In the genomic region with DNA sequence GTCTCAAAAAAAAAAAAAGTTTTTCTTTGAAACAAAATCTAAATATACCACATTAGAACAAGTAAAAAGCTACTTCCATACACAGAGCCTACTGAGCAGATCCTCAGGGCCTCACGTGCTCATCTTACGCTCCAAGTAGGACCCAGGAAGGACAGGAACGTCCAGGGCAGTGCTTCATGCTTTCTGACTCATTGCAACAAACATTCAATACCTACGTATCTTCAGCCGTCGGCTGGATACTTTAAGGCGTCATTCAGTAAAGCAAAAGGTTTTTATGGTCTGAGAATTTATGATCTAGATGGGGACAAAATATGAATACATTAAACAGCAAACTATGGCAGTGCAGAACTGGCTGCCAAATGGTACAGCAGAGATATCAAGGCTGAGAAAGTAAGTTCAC, we compare ENCODE assay signal across 15 cellular contexts. TPM values are rescaled to one million over a fixed set of nuclear protein-coding genes. Genes with fewer than 3 reads are reported as not detected.
DNase-seq lines count a peak whose midpoint lies in the region; TF ChIP-seq lines count a peak whose summit lies in the region.
"Had no signal": no experiment of that assay in that cellular context is flagged by ENCODE, and none has a peak within 500 bp of the region (broad histone marks: within the 10 kb centered on the region; RNA-seq: fewer than 3 reads in every experiment).

No MANE protein-coding gene starts in this region.

- peaks cover 22 to 99% (median 93%) of the 10 kb centered on the region in 4 donors for H3K36me3 ChIP-seq in stomach

- no peaks in the 10 kb centered on the region for H3K27me3 ChIP-seq in stomach

- peak; percentile 33 for DNase-seq in activated CD8-positive, alpha-beta memory T cell treated with anti-CD3 and anti-CD28 coated beads, Interleukin-2, amount 50 U/mL, for 48 hours
- no peak for DNase-seq in activated CD8-positive, alpha-beta memory T cell treated with anti-CD3 and anti-CD28 coated beads, Interleukin-2, amount 50 U/mL, for 4 hours
- DNase-seq in dedifferentiated amniotic fluid mesenchymal stem cell (ENCODE audit: extremely low spot score) = peak; percentile 31
- DNase-seq in mucosa of gallbladder (ENCODE audit: low spot score) = peak; percentile 50
- DNase-seq in stomach = no peak
- DNase-seq in nucleus accumbens (lab: John Stamatoyannopoulos, UW) = no peak
- DNase-seq in coronary artery (ENCODE audit: low spot score) = no peak
- no peak for DNase-seq in NCI-H2227 treated with DMSO at 0.1 percent for 48 hours (lab: John Stamatoyannopoulos, UW)
- DNase-seq: activated CD4-positive, alpha-beta T cell treated with anti-CD3 and anti-CD28 coated beads, Interleukin-2, amount 50 U/mL, for 4 hours; aorta; DMS153; KBM-7; NCI-H2081 treated with DMSO at 0.1 percent for 48 hours; NCI-H748 treated with DMSO at 0.1 percent for 48 hours had no signal

- WGBS in stomach, 5 donors = 72 to 82% (median 79%) methylated on average over 7 of the region's 7 CpGs

- peak overlapping the region in 3 of 5 donors; percentile 42 to 61 (median 50) for H3K27ac ChIP-seq in stomach
- no peak overlapping the region for H3K27ac ChIP-seq in coronary artery
- H3K27ac ChIP-seq: HL-60 had no signal

- H3K4me1 ChIP-seq in stomach = peaks cover 0 to 14% (median 9%) of the 10 kb centered on the region in 4 donors

- H3K4me3 ChIP-seq in stomach (no peak overlapping the region), coronary artery (no peak overlapping the region)

- TF ChIP-seq EP300 in stomach (IDR thresholded peaks at IDR 0.05) = no peak

- intact Hi-C loops in stomach (cut with DNase I; ENCODE audit: low total_unique reads) = no loop called here

- no peaks in the 10 kb centered on the region for H3K9me3 ChIP-seq in stomach

- no peak for TF ChIP-seq POLR2A in stomach (IDR thresholded peaks at IDR 0.05)

- TF ChIP-seq CTCF in stomach (IDR thresholded peaks at IDR 0.05) = no peak
- no peak for TF ChIP-seq CTCF in coronary artery (IDR thresholded peaks at IDR 0.05)

RNA-seq across cellular contexts. Expression of a gene that starts 20.6 kb away (rescaled TPM):
- total RNA-seq in mucosa of gallbladder = 62.8 TPM
- total RNA-seq in stomach = 100 to 1,000 TPM in 1 of 5 donors, 10 to 100 TPM in 4; 59.4 to 247 (median 70.0) TPM
- polyA plus RNA-seq in stomach = 10 to 100 TPM; 49.3 to 87.2 (median 81.4) TPM

RNA-seq across cellular contexts. Expression of a gene that starts 28.2 kb away (rescaled TPM):
- total RNA-seq in mucosa of gallbladder (18.6 TPM), stomach (10 to 100 TPM in 3 of 5 donors, 1 to 10 TPM in 2; 6.4 to 88.9 (median 12.9) TPM)
- polyA plus RNA-seq in stomach = 1 to 10 TPM; 6.7 to 7.7 (median 7.0) TPM

Comparison
In these comparisons a context has a peak if more than half of its experiments do, and no peak if none do; other contexts are left out.
1. DNase-seq: peak in activated CD8-positive, alpha-beta memory T cell treated with anti-CD3 and anti-CD28 coated beads, Interleukin-2, amount 50 U/mL, for 48 hours (single experiment), dedifferentiated amniotic fluid mesenchymal stem cell (single experiment) and mucosa of gallbladder (single experiment); none in activated CD8-positive, alpha-beta memory T cell treated with anti-CD3 and anti-CD28 coated beads, Interleukin-2, amount 50 U/mL, for 4 hours (single experiment), stomach (single experiment), nucleus accumbens (0 of 56), coronary artery (single experiment) and NCI-H2227 treated with DMSO at 0.1 percent for 48 hours (single experiment).
2. H3K27ac ChIP-seq: peak in stomach (3 of 5); none in coronary artery (0 of 2).